22 cellular contexts compared by ENCODE assay signal in the genomic region with DNA sequence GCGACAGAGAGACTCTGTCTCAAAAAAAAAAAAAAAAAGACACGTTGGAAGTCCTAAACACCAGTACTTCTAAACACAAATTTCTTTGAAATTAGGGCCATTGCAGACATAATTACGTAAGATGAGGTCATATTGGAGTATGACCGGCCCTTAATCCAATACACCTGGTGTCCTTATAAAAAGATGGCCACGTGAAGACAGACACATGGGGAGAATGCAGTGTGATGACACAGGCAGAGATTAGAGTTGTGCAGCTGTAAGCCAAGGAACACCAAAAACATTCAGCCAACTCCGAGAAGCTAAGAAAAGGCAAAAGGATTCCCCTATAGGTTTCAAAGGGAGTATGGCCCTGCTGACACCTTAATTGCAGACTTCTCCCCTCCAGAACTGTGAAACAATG.
"Had no signal": no experiment of that assay in that cellular context is flagged by ENCODE, and none has a peak within 500 bp of the region (broad histone marks: within the 10 kb centered on the region; RNA-seq: fewer than 3 reads in every experiment).

No MANE protein-coding gene starts in this region.

- H3K36me3 ChIP-seq: brain microvascular endothelial cell, sigmoid colon, uterus had no signal

- H3K27ac ChIP-seq: brain microvascular endothelial cell, sigmoid colon, uterus had no signal

- H3K9me3 ChIP-seq: sigmoid colon, uterus had no signal

- H3K4me1 ChIP-seq: sigmoid colon, uterus had no signal

- ATAC-seq: activated CD8-positive, alpha-beta T cell treated with anti-CD3 and anti-CD28 coated beads for 36 hours; activated T-cell treated with anti-CD3 and anti-CD28 coated beads, Interleukin-2, amount 50 U/mL, for 4 hours; activated T-helper 17 cell treated with anti-CD3 and anti-CD28 coated beads, Interleukin-2, amount 50 U/mL, for 72 hours; stimulated activated effector memory CD8-positive, alpha-beta T cell treated with anti-CD3 and anti-CD28 coated beads, Interleukin-12 subunit alpha, Interleukin-12 subunit beta, amount 100 ng/mL, for 72 hours had no signal

- H3K4me3 ChIP-seq: sigmoid colon, uterus had no signal

- H3K27me3 ChIP-seq: brain microvascular endothelial cell, sigmoid colon, uterus had no signal

- DNase-seq: activated B cell treated with CpG ODN at 0.5 μM for 24 hours; activated CD4-positive, alpha-beta T cell treated with anti-CD3 and anti-CD28 coated beads, Interleukin-2, amount 50 U/mL, for 1 hour; activated CD8-positive, alpha-beta T cell treated with anti-CD3 and anti-CD28 coated beads for 36 hours; activated gamma-delta T cell treated with Interleukin-2 at 50 U/mL for 16 hours; activated naive CD4-positive, alpha-beta T cell treated with anti-CD3 and anti-CD28 coated beads, Interleukin-2, amount 50 U/mL, for 16 hours; activated T-cell treated with anti-CD3 and anti-CD28 coated beads, Interleukin-2, amount 50 U/mL, for 4 hours; amniotic stem cell; brain microvascular endothelial cell; central memory CD4-positive, alpha-beta T cell; head of caudate nucleus; kidney glomerular epithelial cell; mammary epithelial cell; naive B cell; posterior cingulate gyrus; sigmoid colon; small intestine; stimulated activated CD4-positive, alpha-beta T cell treated with anti-CD3 and anti-CD28 coated beads, Interleukin-4, amount 100 ng/mL, for 24 hours; substantia nigra; T-helper 1 cell; uterus had no signal
